22 cellular contexts compared by ENCODE assay signal in the genomic region with DNA sequence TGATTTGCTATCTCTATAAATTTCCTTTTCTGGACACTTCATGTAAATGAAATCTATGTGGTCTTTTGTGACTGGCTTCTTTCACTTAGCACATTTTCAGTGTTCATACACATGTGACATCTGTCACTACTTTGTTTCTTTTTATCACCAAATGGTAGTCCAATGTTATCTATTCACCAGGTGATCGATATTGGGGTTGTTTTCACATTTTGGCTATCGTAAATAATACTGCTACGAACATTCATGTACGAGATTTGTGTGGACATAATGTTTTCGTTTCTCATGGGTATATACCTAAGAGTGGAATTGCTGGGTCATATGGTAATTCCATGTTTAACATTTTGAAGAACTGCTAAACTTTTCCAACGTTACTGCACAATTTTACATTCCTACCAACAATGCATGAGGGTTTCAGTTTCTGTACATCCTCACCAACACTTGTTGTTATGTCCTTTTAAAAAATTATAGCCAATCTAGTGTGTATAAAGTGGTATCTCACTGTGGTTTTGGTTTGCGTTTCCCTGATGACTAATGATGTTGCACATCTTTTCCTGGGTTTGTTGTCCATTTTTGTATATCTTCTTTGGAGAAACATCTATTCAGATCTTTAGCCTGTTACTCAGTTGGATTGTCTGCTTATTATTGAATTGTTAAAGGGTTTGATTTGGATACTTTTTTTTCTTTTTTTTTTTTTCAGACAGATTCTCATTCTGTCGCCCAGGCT.
"Had no signal": no experiment of that assay in that cellular context is flagged by ENCODE, and none has a peak within 500 bp of the region (broad histone marks: within the 10 kb centered on the region; RNA-seq: fewer than 3 reads in every experiment).

No MANE protein-coding gene starts in this region.

- H3K4me3 ChIP-seq: ascending aorta, esophagus squamous epithelium, spleen had no signal

- H3K27ac ChIP-seq: ascending aorta, esophagus squamous epithelium, spleen had no signal

- DNase-seq: activated B cell treated with CpG ODN at 0.5 μM for 24 hours; activated CD4-positive, alpha-beta memory T cell treated with anti-CD3 and anti-CD28 coated beads, Interleukin-2, amount 10 ng/mL, durations not matched to agents 7 days and 5 days; activated CD4-positive, alpha-beta T cell treated with anti-CD3 and anti-CD28 coated beads for 48 hours; activated CD8-positive, alpha-beta memory T cell treated with anti-CD3 and anti-CD28 coated beads, Interleukin-2, amount 10 ng/mL, durations not matched to agents 7 days and 5 days; activated naive CD4-positive, alpha-beta T cell; dermis blood vessel endothelial cell; effector memory CD4-positive, alpha-beta T cell; esophagus squamous epithelium; foreskin melanocyte; glutamatergic neuron; hypothalamus; kidney; nephron progenitor cell; nucleus accumbens; spleen; stimulated activated naive B cell treated with anti-CD40 and anti-IgM and Interleukin-4, amounts not matched to agents 10 μg/mL and 1 μg/mL and 100 μg/mL, for 72 hours; T-cell had no signal

- H3K27me3 ChIP-seq: ascending aorta, esophagus squamous epithelium, spleen had no signal

- H3K36me3 ChIP-seq: ascending aorta, esophagus squamous epithelium, spleen had no signal

- ATAC-seq: activated CD8-positive, alpha-beta memory T cell treated with anti-CD3 and anti-CD28 coated beads, Interleukin-2, amount 10 ng/mL, durations not matched to agents 7 days and 5 days; activated T-helper 17 cell treated with anti-CD3 and anti-CD28 coated beads, Interleukin-2, amount 50 U/mL, for 72 hours; left lobe of liver; stimulated activated naive B cell treated with anti-CD40 and anti-IgM and Interleukin-4, amounts not matched to agents 10 μg/mL and 1 μg/mL and 100 μg/mL, for 72 hours; T-cell had no signal

- FAIRE-seq: bronchial epithelial cell, endothelial cell of umbilical vein, kidney had no signal

- H3K4me1 ChIP-seq: ascending aorta, spleen had no signal

- H3K9me3 ChIP-seq: ascending aorta, esophagus squamous epithelium, spleen had no signal
